Comparison of ENCODE assay signal across 19 cellular contexts in the genomic region with DNA sequence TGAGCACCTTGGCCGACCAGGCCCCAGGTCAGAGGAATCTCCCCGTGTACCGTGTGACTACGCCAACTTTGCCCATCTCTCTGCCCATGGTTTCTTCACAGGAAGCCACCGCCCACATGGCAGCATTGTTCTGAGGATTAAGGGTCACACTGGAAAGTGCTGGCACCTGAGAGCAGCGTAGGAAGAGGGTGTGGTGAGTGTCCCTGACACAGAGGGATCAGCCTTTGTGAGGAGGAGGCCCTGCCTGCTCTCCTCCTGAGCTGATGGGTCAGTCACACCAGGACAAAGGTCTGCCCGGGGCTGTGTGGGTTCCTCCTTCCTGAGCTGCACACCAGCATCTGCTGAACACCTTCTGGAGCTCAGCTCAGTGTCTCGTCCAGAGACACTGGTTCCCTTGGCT. TPM values are rescaled to one million over a fixed set of nuclear protein-coding genes. Genes with fewer than 3 reads are reported as not detected.
"Had no signal": no experiment of that assay in that cellular context is flagged by ENCODE, and none has a peak within 500 bp of the region (broad histone marks: within the 10 kb centered on the region; RNA-seq: fewer than 3 reads in every experiment).

No MANE protein-coding gene starts in this region.

- H3K4me3 ChIP-seq: coronary artery, gastrocnemius medialis, lower lobe of right lung, right atrium auricular region had no signal

- DNase-seq: activated B cell treated with CpG ODN at 0.5 μM for 24 hours; activated CD4-positive, alpha-beta memory T cell treated with anti-CD3 and anti-CD28 coated beads, Interleukin-2, amount 10 ng/mL, durations not matched to agents 7 days and 5 days; activated CD4-positive, alpha-beta T cell treated with anti-CD3 and anti-CD28 coated beads for 4 hours; activated CD8-positive, alpha-beta memory T cell treated with anti-CD3 and anti-CD28 coated beads, Interleukin-2, amount 10 ng/mL, durations not matched to agents 7 days and 5 days; activated naive CD4-positive, alpha-beta T cell treated with Interleukin-2 at 50 U/mL for 16 hours; activated T-cell treated with anti-CD3 and anti-CD28 coated beads, Interleukin-2, amount 50 U/mL, for 1 hour; anterior cingulate cortex; central memory CD4-positive, alpha-beta T cell; gastrocnemius medialis; head of caudate nucleus; lower lobe of right lung; occipital lobe; stimulated activated naive CD8-positive, alpha-beta T cell treated with anti-CD3 and anti-CD28 coated beads, Interleukin-15, amount 100 ng/mL, for 72 hours; T-helper 1 cell; T-helper 9 cell had no signal

- ATAC-seq: activated CD8-positive, alpha-beta memory T cell treated with anti-CD3 and anti-CD28 coated beads, Interleukin-2, amount 10 ng/mL, durations not matched to agents 7 days and 5 days; gastrocnemius medialis; stimulated activated naive CD8-positive, alpha-beta T cell treated with anti-CD3 and anti-CD28 coated beads, Interleukin-15, amount 100 ng/mL, for 72 hours had no signal

RNA-seq across cellular contexts. Expression of gene SLC15A1, which starts 32.2 kb away (rescaled TPM):
- total RNA-seq: activated B cell treated with CpG ODN at 0.5 μM for 24 hours; activated CD4-positive, alpha-beta memory T cell treated with anti-CD3 and anti-CD28 coated beads, Interleukin-2, amount 10 ng/mL, durations not matched to agents 7 days and 5 days; activated CD8-positive, alpha-beta memory T cell treated with anti-CD3 and anti-CD28 coated beads, Interleukin-2, amount 10 ng/mL, durations not matched to agents 7 days and 5 days; activated T-helper 2 cell treated with anti-CD3 and anti-CD28 coated beads, Interferon-gamma antibody, Interleukin-2, Interleukin-4, amounts not matched to agents 10 μg/mL and 5 μg/mL and 100 μg/mL, durations not matched to agents 14 hours and 24 hours and 36 hours; gastrocnemius medialis; lower lobe of right lung; occipital lobe; right atrium auricular region; skeletal muscle tissue had no signal
